1 cellular context compared by ENCODE assay signal in genomic region chr15:49606594-49606993, GRCh38.
TF ChIP-seq lines count a peak whose summit lies in the region.

No MANE protein-coding gene starts in this region.

TF ChIP-seq in IMR-90, 13 proteins besides CTCF, POLR2A, EP300 and RAD21 (continued from another document):
- TF ChIP-seq USF2 (IDR thresholded peaks at IDR 0.05; ENCODE audit: low read depth, low read length): no peak
